13 cellular contexts compared by ENCODE assay signal in the genomic region with DNA sequence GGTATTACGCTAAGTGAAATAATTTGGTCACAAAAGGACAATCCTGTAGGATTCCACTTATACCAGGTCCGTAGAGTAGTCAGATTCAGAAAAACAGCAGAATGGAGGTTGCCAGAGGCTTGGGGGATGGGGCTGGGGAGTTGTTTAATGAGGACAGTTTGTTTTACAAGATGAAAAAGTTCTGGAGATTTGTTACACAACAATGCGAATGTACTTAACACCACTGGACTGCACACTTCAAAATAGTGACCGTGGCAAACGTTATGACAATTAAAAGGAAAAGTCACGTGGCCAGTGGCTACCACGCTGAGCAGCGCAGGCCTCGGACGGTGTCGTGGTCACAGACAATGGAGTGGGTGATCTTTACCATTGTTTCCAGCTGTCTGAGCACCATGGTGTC.
DNase-seq lines count a peak whose midpoint lies in the region; ATAC-seq and TF ChIP-seq lines count a peak whose summit lies in the region.
"Had no signal": no experiment of that assay in that cellular context is flagged by ENCODE, and none has a peak within 500 bp of the region (broad histone marks: within the 10 kb centered on the region; RNA-seq: fewer than 3 reads in every experiment).

No MANE protein-coding gene starts in this region.

- no peak overlapping the region for H4K12ac ChIP-seq in trophoblast cell (ENCODE audit: low read depth, low read length)

- H3K14ac ChIP-seq in trophoblast cell (ENCODE audit: low read length): peak overlapping the region; percentile 36

- H3K23ac ChIP-seq in trophoblast cell (ENCODE audit: low read length): no peak overlapping the region

- no peak for DNase-seq in DND-41
- DNase-seq in NCI-H345 (lab: John Stamatoyannopoulos, UW): peak; percentile 65
- DNase-seq in endodermal cell: no peak
- DNase-seq in trophoblast cell: no peak
- DNase-seq in SW 1271 (lab: John Stamatoyannopoulos, UW): no peak
- no peak for DNase-seq in foreskin melanocyte
- no peak for DNase-seq in GM19240 (ENCODE audit: insufficient read length, low spot score)
- DNase-seq: cortex of kidney; GOT3; NCI-H774; small intestine; stimulated activated CD8-positive, alpha-beta memory T cell treated with anti-CD3 and anti-CD28 coated beads, Interleukin-4, amount 100 ng/mL, for 48 hours had no signal

- TF ChIP-seq CTCF in DND-41 (IDR thresholded peaks at IDR 0.05; ENCODE audit: borderline replicate concordance, extremely low read depth, low read length, poor library complexity, severe bottlenecking): no peak
- TF ChIP-seq CTCF in endodermal cell (conservative IDR thresholded peaks at IDR 0.05): no peak

- WGBS in endodermal cell (ENCODE audit: insufficient coverage in 1 of 2, insufficient read length in 1 of 2), 2 experiments: 91% methylated on average over 11 of the region's 11 CpGs
- no CpG with 5 or more reads among the region's 11 CpGs for WGBS in trophoblast cell (ENCODE audit: extremely low coverage, insufficient coverage, insufficient read length)

- H3K4ac ChIP-seq in trophoblast cell (ENCODE audit: low read depth, low read length): peak overlapping the region; percentile 2

- no peak overlapping the region for H2BK5ac ChIP-seq in trophoblast cell (ENCODE audit: low read depth, low read length, poor library complexity)

- peaks cover 96% of the 10 kb centered on the region for H3K36me3 ChIP-seq in DND-41 (ENCODE audit: insufficient read depth, low read length)
- H3K36me3 ChIP-seq in endodermal cell (ENCODE audit: control insufficient read depth, insufficient read depth, low read length): peaks cover 14% of the 10 kb centered on the region
- peaks cover 25 to 26% of the 10 kb centered on the region in 2 experiments for H3K36me3 ChIP-seq in trophoblast cell (ENCODE audit: control insufficient read depth in 1 of 2, insufficient read depth in 2 of 2, low read length in 2 of 2)

- peaks cover 37% of the 10 kb centered on the region for H3K79me1 ChIP-seq in trophoblast cell (ENCODE audit: low read length)

- H3K4me3 Mint-ChIP-seq in endodermal cell: no peak overlapping the region

- no peak for ATAC-seq in DND-41 (ENCODE audit: insufficient read depth, low read depth)
- no peak for ATAC-seq in GM19351 (IDR thresholded peaks at IDR 0.05; ENCODE audit: unreplicated experiment)

- peaks cover 32% of the 10 kb centered on the region for H3K4me1 Mint-ChIP-seq in endodermal cell

- no peak overlapping the region for H2AFZ ChIP-seq in DND-41 (ENCODE audit: low read depth, low read length)
- no peak overlapping the region for H2AFZ ChIP-seq in trophoblast cell (ENCODE audit: insufficient read depth, low read length, poor library complexity)

- H3K27me3 Mint-ChIP-seq in endodermal cell (ENCODE audit: insufficient read depth): no peaks in the 10 kb centered on the region

- H3K79me2 ChIP-seq in DND-41 (ENCODE audit: insufficient read depth, low read length) (peaks cover 100% of the 10 kb centered on the region), trophoblast cell (ENCODE audit: control insufficient read depth, insufficient read depth, low read length, poor library complexity) (peaks cover 25% of the 10 kb centered on the region)

- H3K9me3 ChIP-seq in DND-41 (ENCODE audit: insufficient read depth, low read length, severe bottlenecking) (no peaks in the 10 kb centered on the region), endodermal cell (ENCODE audit: control insufficient read depth, low read length) (no peaks in the 10 kb centered on the region), trophoblast cell (ENCODE audit: insufficient read depth, low read depth, low read length) (no peaks in the 10 kb centered on the region)

- no peak overlapping the region for H3K18ac ChIP-seq in trophoblast cell (ENCODE audit: low read length)

- peaks cover 13% of the 10 kb centered on the region for H3K36me3 Mint-ChIP-seq in endodermal cell (ENCODE audit: low read depth)

- H4K20me1 ChIP-seq in DND-41 (ENCODE audit: insufficient read depth, low read length): peaks cover 99% of the 10 kb centered on the region

- H3K27me3 ChIP-seq in DND-41 (ENCODE audit: insufficient read depth, low read length, poor library complexity) (no peaks in the 10 kb centered on the region), endodermal cell (ENCODE audit: control insufficient read depth, insufficient read depth, low read length, poor library complexity, severe bottlenecking) (no peaks in the 10 kb centered on the region), trophoblast cell (ENCODE audit: insufficient read depth, low read length) (no peaks in the 10 kb centered on the region)

- no peaks in the 10 kb centered on the region for H3K9me3 Mint-ChIP-seq in endodermal cell

- H4K91ac ChIP-seq in trophoblast cell (ENCODE audit: low read depth, low read length): peak overlapping the region; percentile 57

- no peak overlapping the region for H3K4me3 ChIP-seq in DND-41 (ENCODE audit: low read depth in 1 of 2, low read length in 2 of 2)
- no peak overlapping the region for H3K4me3 ChIP-seq in endodermal cell (ENCODE audit: low read length)
- no peak overlapping the region for H3K4me3 ChIP-seq in trophoblast cell (ENCODE audit: low read depth, low read length)

- H3K9ac ChIP-seq in DND-41 (ENCODE audit: low read depth, low read length) (no peak overlapping the region), endodermal cell (ENCODE audit: extremely low read depth, low read length, poor library complexity, severe bottlenecking) (no peak overlapping the region), trophoblast cell (ENCODE audit: low read length) (no peak overlapping the region)

- H3K4me1 ChIP-seq in DND-41 (ENCODE audit: insufficient read depth, low read length): peaks cover 9% of the 10 kb centered on the region; the same call in 1 of the 2 replicates
- H3K4me1 ChIP-seq in endodermal cell (ENCODE audit: control insufficient read depth, insufficient read depth, low read length): peaks cover 7% of the 10 kb centered on the region
- peaks cover 52 to 53% of the 10 kb centered on the region in 2 experiments for H3K4me1 ChIP-seq in trophoblast cell (ENCODE audit: control insufficient read depth in 1 of 2, insufficient read depth in 2 of 2, low read length in 2 of 2)

- H3K4me2 ChIP-seq in DND-41 (ENCODE audit: insufficient read depth, low read length) (no peak overlapping the region), trophoblast cell (ENCODE audit: low read length) (no peak overlapping the region)

- H4K8ac ChIP-seq in trophoblast cell (ENCODE audit: low read depth, low read length): no peak overlapping the region

- no peak overlapping the region for H2BK12ac ChIP-seq in trophoblast cell (ENCODE audit: low read length)

- H2BK120ac ChIP-seq in trophoblast cell (ENCODE audit: insufficient read depth, low read length, poor library complexity): no peak overlapping the region

- 0 out of 2 replicates have a peak overlapping the region, but pooled peaks have one; percentile 20 for H3K27ac ChIP-seq in DND-41 (ENCODE audit: low read length)
- peak overlapping the region; percentile 48 for H3K27ac ChIP-seq in endodermal cell (ENCODE audit: low read depth, low read length)
- no peak overlapping the region for H3K27ac ChIP-seq in trophoblast cell (ENCODE audit: low read depth, low read length)

- H3K27ac Mint-ChIP-seq in endodermal cell: peak overlapping the region; percentile 86

- peak overlapping the region; percentile 7 for H2AK5ac ChIP-seq in trophoblast cell (ENCODE audit: low read length)
